13 cellular contexts compared by ENCODE assay signal in the genomic region with DNA sequence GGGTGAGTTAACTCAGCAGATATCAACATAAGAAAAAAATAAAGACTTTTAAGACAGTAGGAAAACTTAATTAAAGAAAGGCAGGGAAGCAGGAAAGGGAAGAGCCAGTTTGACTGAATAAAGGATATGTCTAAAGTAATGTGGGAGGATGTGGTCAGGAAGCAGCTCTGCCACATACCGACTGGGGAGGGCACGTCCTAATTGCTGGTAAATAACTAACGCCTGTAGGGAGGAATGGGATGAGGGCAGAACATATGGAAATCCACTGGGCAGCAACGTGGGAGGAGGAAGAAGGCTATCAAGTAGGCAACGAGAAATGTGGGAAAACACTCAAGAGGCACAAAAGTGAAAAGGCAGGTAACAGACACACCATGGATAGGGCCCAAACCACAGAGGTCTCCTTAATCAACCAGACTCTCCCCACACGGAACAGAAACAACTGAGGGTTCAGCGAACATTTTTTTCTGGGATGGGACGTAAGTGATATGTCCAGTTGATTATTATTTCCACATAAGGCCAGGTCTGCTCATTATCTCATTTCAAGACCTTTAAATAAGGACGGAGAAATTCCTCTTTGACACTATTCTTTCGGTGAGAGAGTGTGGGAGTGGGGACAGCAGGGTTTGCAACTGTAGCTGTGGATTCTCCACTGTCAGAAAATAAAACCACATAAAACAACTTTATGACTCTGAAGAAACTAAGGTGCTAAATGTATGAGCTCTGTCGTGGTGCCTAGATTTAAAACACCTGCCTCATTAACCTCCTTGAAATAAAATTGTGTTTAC. TPM values are rescaled to one million over a fixed set of nuclear protein-coding genes. Genes with fewer than 3 reads are reported as not detected.
DNase-seq lines count a peak whose midpoint lies in the region; ATAC-seq lines count a peak whose summit lies in the region.
"Had no signal": no experiment of that assay in that cellular context is flagged by ENCODE, and none has a peak within 500 bp of the region (broad histone marks: within the 10 kb centered on the region; RNA-seq: fewer than 3 reads in every experiment).

No MANE protein-coding gene starts in this region.

- H3K27me3 ChIP-seq in CD4-positive, alpha-beta memory T cell (ENCODE audit: insufficient read depth, low read length) = no peaks in the 10 kb centered on the region
- H3K27me3 ChIP-seq in mesenchymal stem cell (ENCODE audit: control insufficient read depth in 1 of 2, insufficient read depth in 1 of 2, low read length in 2 of 2) = no peaks in the 10 kb centered on the region
- H3K27me3 ChIP-seq: esophagus muscularis mucosa, spleen had no signal

- peaks cover 24% of the 10 kb centered on the region for H3K4me1 ChIP-seq in CD4-positive, alpha-beta memory T cell (ENCODE audit: insufficient read depth, low read length)
- H3K4me1 ChIP-seq in mesenchymal stem cell (ENCODE audit: control insufficient read depth, insufficient read depth, low read depth, low read length) = no peaks in the 10 kb centered on the region
- H3K4me1 ChIP-seq: esophagus muscularis mucosa had no signal

- H3K14ac ChIP-seq in mesenchymal stem cell (ENCODE audit: low read length in 2 of 2) = no peak overlapping the region

- no peak overlapping the region for H2BK120ac ChIP-seq in mesenchymal stem cell (ENCODE audit: low read depth, low read length)

- peak in 4 of 5 donors; percentile 4 to 19 (median 8) for DNase-seq in CD4-positive, alpha-beta memory T cell
- DNase-seq in HK-2 (ENCODE audit: unreplicated experiment) = peak; percentile 46
- no peak for DNase-seq in activated T-helper 1 cell treated with anti-CD3 and anti-CD28 coated beads, Interleukin-12 subunit alpha, Interleukin-12 subunit beta, Interleukin-2, Interleukin-4 antibody, amounts not matched to agents 30 ng/mL and 10 ng/mL and 1 ng/mL, durations not matched to agents 14 hours and 24 hours and 36 hours (ENCODE audit: low spot score)
- no peak for DNase-seq in mesenchymal stem cell
- DNase-seq in NCI-H748 treated with DMSO at 0.1 percent for 48 hours (lab: John Stamatoyannopoulos, UW) = no peak
- no peak for DNase-seq in NCI-H526 (lab: John Stamatoyannopoulos, UW)
- DNase-seq: activated CD4-positive, alpha-beta T cell treated with anti-CD3 and anti-CD28 coated beads for 1 hour; SHP77; spleen had no signal

- H3K36me3 ChIP-seq in CD4-positive, alpha-beta memory T cell (ENCODE audit: insufficient read depth, low read length) = peaks cover 73% of the 10 kb centered on the region
- peaks cover 29 to 96% of the 10 kb centered on the region in 2 experiments for H3K36me3 ChIP-seq in mesenchymal stem cell (ENCODE audit: control insufficient read depth in 1 of 2, insufficient read depth in 2 of 2, low read depth in 1 of 2, low read length in 2 of 2)

- ATAC-seq in esophagus mucosa (no peak), GM18520 (IDR thresholded peaks at IDR 0.05; ENCODE audit: unreplicated experiment) (no peak)
- ATAC-seq: GM12878 had no signal

- H3K27ac ChIP-seq in CD4-positive, alpha-beta memory T cell (ENCODE audit: low read depth, low read length) = no peak overlapping the region
- peak overlapping the region; percentile 31 for H3K27ac ChIP-seq in mesenchymal stem cell (ENCODE audit: low read length, poor library complexity, severe bottlenecking)
- H3K27ac ChIP-seq: esophagus muscularis mucosa had no signal

- peaks cover 54 to 83% of the 10 kb centered on the region in 2 donors for H3K36me3 Mint-ChIP-seq in CD4-positive, alpha-beta memory T cell
- peaks cover 70% of the 10 kb centered on the region for H3K36me3 Mint-ChIP-seq in activated T-helper 1 cell treated with anti-CD3 and anti-CD28 coated beads, Interleukin-12 subunit alpha, Interleukin-12 subunit beta, Interleukin-2, Interleukin-4 antibody, amounts not matched to agents 30 ng/mL and 10 ng/mL and 1 ng/mL, durations not matched to agents 14 hours and 24 hours and 36 hours (ENCODE audit: low read depth)

- peaks cover 20% of the 10 kb centered on the region for H3K79me1 ChIP-seq in mesenchymal stem cell (replicated peaks; ENCODE audit: low read length, poor library complexity, severe bottlenecking)

- H3K27ac Mint-ChIP-seq in CD4-positive, alpha-beta memory T cell = peak overlapping the region; percentile 45 to 93 (median 82)
- peak overlapping the region; percentile 75 for H3K27ac Mint-ChIP-seq in activated T-helper 1 cell treated with anti-CD3 and anti-CD28 coated beads, Interleukin-12 subunit alpha, Interleukin-12 subunit beta, Interleukin-2, Interleukin-4 antibody, amounts not matched to agents 30 ng/mL and 10 ng/mL and 1 ng/mL, durations not matched to agents 14 hours and 24 hours and 36 hours

- no peak overlapping the region for H4K8ac ChIP-seq in mesenchymal stem cell (ENCODE audit: low read length)

- H2AK5ac ChIP-seq in mesenchymal stem cell (ENCODE audit: low read length, severe bottlenecking) = no peak overlapping the region

- 86% methylated on average over 9 of the region's 11 CpGs for WGBS in mesenchymal stem cell

- no peak overlapping the region for H3K4ac ChIP-seq in mesenchymal stem cell (ENCODE audit: low read depth in 1 of 2, low read length in 2 of 2)

- peak overlapping the region in 7 of 8 donors; percentile 66 to 83 (median 75) for H3K4me3 Mint-ChIP-seq in CD4-positive, alpha-beta memory T cell
- H3K4me3 Mint-ChIP-seq in activated T-helper 1 cell treated with anti-CD3 and anti-CD28 coated beads, Interleukin-12 subunit alpha, Interleukin-12 subunit beta, Interleukin-2, Interleukin-4 antibody, amounts not matched to agents 30 ng/mL and 10 ng/mL and 1 ng/mL, durations not matched to agents 14 hours and 24 hours and 36 hours = peak overlapping the region; percentile 61

- CTCF ChIA-PET in CD4-positive, alpha-beta memory T cell (lab: Charles Lee; ENCODE audit: partially characterized antibody) = interaction anchor here (1.2 to 2.0 kb wide), 3 partner anchors 136 to 514 kb away, joined by 3 to 6 read pairs (median 3); no protein-coding TSS in a partner anchor

- intact Hi-C loops in CD4-positive, alpha-beta memory T cell (cut with micrococcal nuclease) = no loop called here
- intact Hi-C loops in activated T-helper 1 cell treated with anti-CD3 and anti-CD28 coated beads, Interleukin-12 subunit alpha, Interleukin-12 subunit beta, Interleukin-2, Interleukin-4 antibody, amounts not matched to agents 30 ng/mL and 10 ng/mL and 1 ng/mL, durations not matched to agents 14 hours and 24 hours and 36 hours (cut with micrococcal nuclease) = loop anchor here (1.0 to 5.0 kb wide), 3 partner anchors 17 to 356 kb away; a partner anchor contains a TSS

- no peaks in the 10 kb centered on the region for H3K9me3 ChIP-seq in CD4-positive, alpha-beta memory T cell (ENCODE audit: control insufficient read depth in 1 of 2, low read length in 2 of 2)
- no peaks in the 10 kb centered on the region for H3K9me3 ChIP-seq in mesenchymal stem cell (ENCODE audit: control insufficient read depth, low read length)
- H3K9me3 ChIP-seq: esophagus muscularis mucosa, spleen had no signal

- POLR2A ChIA-PET in CD4-positive, alpha-beta memory T cell (lab: Charles Lee; ENCODE audit: partially characterized antibody) = interaction anchor here (1.2 kb wide), 1 partner anchor 48 kb away, joined by 4 read pairs; no protein-coding TSS in a partner anchor

- no peak overlapping the region for H3K4me2 ChIP-seq in mesenchymal stem cell (ENCODE audit: low read length, poor library complexity, severe bottlenecking)

- peaks cover 16 to 44% (median 25%) of the 10 kb centered on the region in 4 donors for H3K4me1 Mint-ChIP-seq in CD4-positive, alpha-beta memory T cell
- H3K4me1 Mint-ChIP-seq in activated T-helper 1 cell treated with anti-CD3 and anti-CD28 coated beads, Interleukin-12 subunit alpha, Interleukin-12 subunit beta, Interleukin-2, Interleukin-4 antibody, amounts not matched to agents 30 ng/mL and 10 ng/mL and 1 ng/mL, durations not matched to agents 14 hours and 24 hours and 36 hours (ENCODE audit: low read depth) = peaks cover 36% of the 10 kb centered on the region

- no peak overlapping the region for H3K4me3 ChIP-seq in CD4-positive, alpha-beta memory T cell (ENCODE audit: low read length in 2 of 2)
- H3K4me3 ChIP-seq in mesenchymal stem cell (ENCODE audit: insufficient read depth in 1 of 2, low read depth in 1 of 2, low read length in 2 of 2) = no peak overlapping the region
- H3K4me3 ChIP-seq: esophagus muscularis mucosa, GM12878, spleen had no signal

- H2BK5ac ChIP-seq in mesenchymal stem cell (ENCODE audit: low read depth, low read length, poor library complexity, severe bottlenecking) = no peak overlapping the region

- H3K9ac ChIP-seq in mesenchymal stem cell (ENCODE audit: low read length) = no peak overlapping the region

- no peak overlapping the region for H2AFZ ChIP-seq in mesenchymal stem cell (ENCODE audit: low read depth, low read length)

- no peak overlapping the region for H2BK15ac ChIP-seq in mesenchymal stem cell (ENCODE audit: low read depth, poor library complexity, severe bottlenecking)

- no peak overlapping the region for H3K23ac ChIP-seq in mesenchymal stem cell (ENCODE audit: low read length in 2 of 2)

- no peak overlapping the region for H4K91ac ChIP-seq in mesenchymal stem cell (ENCODE audit: low read length)

- no peaks in the 10 kb centered on the region for H3K27me3 Mint-ChIP-seq in CD4-positive, alpha-beta memory T cell
- no peaks in the 10 kb centered on the region for H3K27me3 Mint-ChIP-seq in activated T-helper 1 cell treated with anti-CD3 and anti-CD28 coated beads, Interleukin-12 subunit alpha, Interleukin-12 subunit beta, Interleukin-2, Interleukin-4 antibody, amounts not matched to agents 30 ng/mL and 10 ng/mL and 1 ng/mL, durations not matched to agents 14 hours and 24 hours and 36 hours (ENCODE audit: insufficient read depth)

- no peaks in the 10 kb centered on the region for H3K9me3 Mint-ChIP-seq in CD4-positive, alpha-beta memory T cell
- no peaks in the 10 kb centered on the region for H3K9me3 Mint-ChIP-seq in activated T-helper 1 cell treated with anti-CD3 and anti-CD28 coated beads, Interleukin-12 subunit alpha, Interleukin-12 subunit beta, Interleukin-2, Interleukin-4 antibody, amounts not matched to agents 30 ng/mL and 10 ng/mL and 1 ng/mL, durations not matched to agents 14 hours and 24 hours and 36 hours

- H3K18ac ChIP-seq in mesenchymal stem cell (ENCODE audit: low read depth in 1 of 2, low read length in 2 of 2) = no peak overlapping the region

- no peak overlapping the region for H2BK12ac ChIP-seq in mesenchymal stem cell (ENCODE audit: low read length in 2 of 2)

RNA-seq across cellular contexts. Expression of a gene that starts 17.1 kb away (rescaled TPM):
- 100 to 1,000 TPM; 109 to 112 TPM for total RNA-seq in CD4-positive, alpha-beta memory T cell
- 10 to 100 TPM; 69.7 to 71.3 TPM for polyA plus RNA-seq in CD4-positive, alpha-beta memory T cell
- 208 and 217 TPM in 2 replicates for total RNA-seq in activated T-helper 1 cell treated with anti-CD3 and anti-CD28 coated beads, Interleukin-12 subunit alpha, Interleukin-12 subunit beta, Interleukin-2, Interleukin-4 antibody, amounts not matched to agents 30 ng/mL and 10 ng/mL and 1 ng/mL, durations not matched to agents 14 hours and 24 hours and 36 hours
- 94.4 TPM for polyA plus RNA-seq in mesenchymal stem cell (2013, experiment 1 of 2)
- polyA plus RNA-seq in mesenchymal stem cell (2013, experiment 2 of 2) = 96.6 TPM
- 95.2 TPM for total RNA-seq in esophagus mucosa

RNA-seq across cellular contexts. Expression of a gene that starts 48.7 kb away (rescaled TPM):
- 100 to 1,000 TPM in 1 of 2 experiments, 10 to 100 TPM in 1; 93.9 to 104 TPM for total RNA-seq in CD4-positive, alpha-beta memory T cell
- polyA plus RNA-seq in CD4-positive, alpha-beta memory T cell = 10 to 100 TPM; 12.3 to 38.7 TPM
- 84.4 and 95.5 TPM in 2 replicates for total RNA-seq in activated T-helper 1 cell treated with anti-CD3 and anti-CD28 coated beads, Interleukin-12 subunit alpha, Interleukin-12 subunit beta, Interleukin-2, Interleukin-4 antibody, amounts not matched to agents 30 ng/mL and 10 ng/mL and 1 ng/mL, durations not matched to agents 14 hours and 24 hours and 36 hours
- polyA plus RNA-seq in mesenchymal stem cell (2013, experiment 1 of 2) = 26.3 TPM
- polyA plus RNA-seq in mesenchymal stem cell (2013, experiment 2 of 2) = 26.8 TPM
- total RNA-seq in esophagus mucosa = 20.8 TPM

RNA-seq across cellular contexts. Expression of a gene that starts 49.3 kb away (rescaled TPM):
- total RNA-seq in CD4-positive, alpha-beta memory T cell = 1 to 10 TPM in 1 of 2 experiments, under 1 TPM in 1; 0.55 to 4.3 TPM
- 1 to 10 TPM; 2.4 to 9.5 TPM for polyA plus RNA-seq in CD4-positive, alpha-beta memory T cell
- total RNA-seq in activated T-helper 1 cell treated with anti-CD3 and anti-CD28 coated beads, Interleukin-12 subunit alpha, Interleukin-12 subunit beta, Interleukin-2, Interleukin-4 antibody, amounts not matched to agents 30 ng/mL and 10 ng/mL and 1 ng/mL, durations not matched to agents 14 hours and 24 hours and 36 hours = 24.6 and 26.0 TPM in 2 replicates
- 4.2 TPM for polyA plus RNA-seq in mesenchymal stem cell (2013, experiment 1 of 2)
- 3.9 TPM for polyA plus RNA-seq in mesenchymal stem cell (2013, experiment 2 of 2)
- total RNA-seq in esophagus mucosa = 8.2 TPM

Comparison
In these comparisons a context has a peak if more than half of its experiments do, and no peak if none do; other contexts are left out.
1. DNase-seq: peak in CD4-positive, alpha-beta memory T cell (4 of 5) and HK-2 (single experiment); none in activated T-helper 1 cell treated with anti-CD3 and anti-CD28 coated beads, Interleukin-12 subunit alpha, Interleukin-12 subunit beta, Interleukin-2, Interleukin-4 antibody, amounts not matched to agents 30 ng/mL and 10 ng/mL and 1 ng/mL, durations not matched to agents 14 hours and 24 hours and 36 hours (single experiment), mesenchymal stem cell (single experiment), NCI-H748 treated with DMSO at 0.1 percent for 48 hours (single experiment) and NCI-H526 (0 of 2).